8 cellular contexts compared by ENCODE assay signal in the genomic region with DNA sequence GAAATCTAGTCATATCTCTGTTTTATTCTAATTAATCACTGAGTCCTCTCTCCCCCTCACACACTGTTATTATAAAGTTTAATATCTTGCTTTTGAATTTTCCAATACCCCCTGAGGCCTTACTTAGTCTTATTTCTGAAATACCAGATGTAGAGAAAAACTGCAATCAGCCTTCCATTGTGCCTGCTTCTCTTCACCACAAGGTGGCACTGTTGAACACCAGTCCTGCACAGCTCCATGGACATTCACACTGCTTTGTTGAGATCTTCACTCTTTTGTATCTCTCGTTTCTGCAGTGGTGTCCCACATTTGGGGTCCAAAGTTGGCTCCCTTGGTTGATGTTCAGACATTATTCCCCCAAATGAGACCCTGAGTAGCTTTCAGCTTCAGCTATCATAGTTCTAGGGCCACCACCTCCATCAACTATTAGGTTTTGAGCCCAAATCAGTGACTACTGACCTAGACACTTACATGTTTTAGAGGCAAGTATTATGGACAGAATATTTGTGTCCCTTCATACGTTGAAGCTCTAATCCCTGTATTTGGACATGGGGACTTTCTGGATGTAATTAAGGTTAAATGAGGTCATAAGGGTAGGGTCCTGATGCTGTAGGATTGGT. TPM values are rescaled to one million over a fixed set of nuclear protein-coding genes. Genes with fewer than 3 reads are reported as not detected.
DNase-seq lines count a peak whose midpoint lies in the region; ATAC-seq, FAIRE-seq and TF ChIP-seq lines count a peak whose summit lies in the region.

No MANE protein-coding gene starts in this region.

- peaks cover 17 to 27% of the 10 kb centered on the region in 2 donors for H3K36me3 Mint-ChIP-seq in activated T-cell treated with anti-CD3 and anti-CD28 coated beads, Interleukin-2, amount 50 U/mL, for 72 hours (ENCODE audit: insufficient read depth in 2 of 2)
- peaks cover 33% of the 10 kb centered on the region for H3K36me3 Mint-ChIP-seq in activated T-cell treated with anti-CD3 and anti-CD28 coated beads, Interleukin-2, amount 50 U/mL, for 4 hours (ENCODE audit: insufficient read depth)

- H3K36me3 ChIP-seq in bronchial epithelial cell (ENCODE audit: control insufficient read depth, insufficient read depth, low read length), result no peaks in the 10 kb centered on the region

- no peak overlapping the region for H3K4me3 ChIP-seq in bronchial epithelial cell (ENCODE audit: low read depth, low read length)
- no peak overlapping the region for H3K4me3 ChIP-seq in retinal pigment epithelial cell (ENCODE audit: low read length)

- peaks cover 19 to 26% of the 10 kb centered on the region in 2 donors for H3K9me3 Mint-ChIP-seq in activated T-cell treated with anti-CD3 and anti-CD28 coated beads, Interleukin-2, amount 50 U/mL, for 72 hours
- H3K9me3 Mint-ChIP-seq in activated T-cell treated with anti-CD3 and anti-CD28 coated beads, Interleukin-2, amount 50 U/mL, for 4 hours, result peaks cover 62% of the 10 kb centered on the region

- H3K4me1 Mint-ChIP-seq in activated T-cell treated with anti-CD3 and anti-CD28 coated beads, Interleukin-2, amount 50 U/mL, for 72 hours (ENCODE audit: low read depth), result no peaks in the 10 kb centered on the region
- no peaks in the 10 kb centered on the region for H3K4me1 Mint-ChIP-seq in activated T-cell treated with anti-CD3 and anti-CD28 coated beads, Interleukin-2, amount 50 U/mL, for 4 hours (ENCODE audit: low read depth)

- ATAC-seq in activated T-cell treated with anti-CD3 and anti-CD28 coated beads, Interleukin-2, amount 50 U/mL, for 72 hours (replicated peaks in 1 of 2), result no peak
- ATAC-seq in activated T-cell treated with anti-CD3 and anti-CD28 coated beads, Interleukin-2, amount 50 U/mL, for 4 hours, result no peak

- H3K27ac Mint-ChIP-seq in activated T-cell treated with anti-CD3 and anti-CD28 coated beads, Interleukin-2, amount 50 U/mL, for 72 hours, result peak overlapping the region; percentile 44

- peak; percentile 44 for TF ChIP-seq CTCF in bronchial epithelial cell (IDR thresholded peaks at IDR 0.05; ENCODE audit: insufficient read depth, low read length, severe bottlenecking)
- TF ChIP-seq CTCF in retinal pigment epithelial cell (conservative IDR thresholded peaks at IDR 0.05; ENCODE audit: low read depth, low read length), result peak; percentile 61

- no peak overlapping the region for H3K4me3 Mint-ChIP-seq in activated T-cell treated with anti-CD3 and anti-CD28 coated beads, Interleukin-2, amount 50 U/mL, for 72 hours
- no peak overlapping the region for H3K4me3 Mint-ChIP-seq in activated T-cell treated with anti-CD3 and anti-CD28 coated beads, Interleukin-2, amount 50 U/mL, for 4 hours

- H3K27me3 ChIP-seq in bronchial epithelial cell (ENCODE audit: control insufficient read depth, insufficient read depth, low read length), result no peaks in the 10 kb centered on the region

- intact Hi-C loops in posterior vena cava (cut with DNase I), result no loop called here

- no peaks in the 10 kb centered on the region for H3K27me3 Mint-ChIP-seq in activated T-cell treated with anti-CD3 and anti-CD28 coated beads, Interleukin-2, amount 50 U/mL, for 72 hours (ENCODE audit: low read depth)
- H3K27me3 Mint-ChIP-seq in activated T-cell treated with anti-CD3 and anti-CD28 coated beads, Interleukin-2, amount 50 U/mL, for 4 hours (ENCODE audit: low read depth), result no peaks in the 10 kb centered on the region

- no peak for FAIRE-seq in bronchial epithelial cell (lab: Jason Lieb, UNC)

- DNase-seq in activated T-cell treated with anti-CD3 and anti-CD28 coated beads, Interleukin-2, amount 50 U/mL, for 72 hours, result peak; percentile 17 to 21
- DNase-seq in activated T-cell treated with anti-CD3 and anti-CD28 coated beads, Interleukin-2, amount 50 U/mL, for 4 hours, result no peak
- DNase-seq in Kasumi-1 (lab: John Stamatoyannopoulos, UW) (peak; percentile 40 to 49), bronchial epithelial cell (ENCODE audit: low read depth) (no peak), retinal pigment epithelial cell (ENCODE audit: low read depth) (no peak), inferior parietal cortex (ENCODE audit: extremely low spot score) (no peak), posterior vena cava (ENCODE audit: low spot score) (no peak)
- no peak for DNase-seq in activated CD8-positive, alpha-beta memory T cell treated with anti-CD3 and anti-CD28 coated beads, Interleukin-2, amount 50 U/mL, for 48 hours

RNA-seq across cellular contexts. Expression of a gene that starts 24.3 kb away (rescaled TPM):
- 10 to 100 TPM; 24.1 TPM for total RNA-seq in activated T-cell treated with anti-CD3 and anti-CD28 coated beads, Interleukin-2, amount 50 U/mL, for 72 hours
- total RNA-seq in activated T-cell treated with anti-CD3 and anti-CD28 coated beads, Interleukin-2, amount 50 U/mL, for 4 hours, result 10 to 100 TPM; 24.8 to 29.5 (median 26.8) TPM
- total RNA-seq in bronchial epithelial cell, result 91.4 and 106 TPM in 2 replicates
- 10 to 100 TPM; 34.8 to 35.6 TPM for total RNA-seq in posterior vena cava

Comparison
In these comparisons a context has a peak if more than half of its experiments do, and no peak if none do; other contexts are left out.
1. DNase-seq: peak in activated T-cell treated with anti-CD3 and anti-CD28 coated beads, Interleukin-2, amount 50 U/mL, for 72 hours (2 of 2) and Kasumi-1 (2 of 2); none in activated T-cell treated with anti-CD3 and anti-CD28 coated beads, Interleukin-2, amount 50 U/mL, for 4 hours (single experiment), bronchial epithelial cell (single experiment), retinal pigment epithelial cell (single experiment), activated CD8-positive, alpha-beta memory T cell treated with anti-CD3 and anti-CD28 coated beads, Interleukin-2, amount 50 U/mL, for 48 hours (single experiment), inferior parietal cortex (single experiment) and posterior vena cava (single experiment).